Comparison of ENCODE assay signal across 9 cellular contexts in genomic region chr2:180077295-180077906, GRCh38.
DNase-seq lines count a peak whose midpoint lies in the region; ATAC-seq, FAIRE-seq and TF ChIP-seq lines count a peak whose summit lies in the region.
"Had no signal": no experiment of that assay in that cellular context is flagged by ENCODE, and none has a peak within 500 bp of the region (broad histone marks: within the 10 kb centered on the region; RNA-seq: fewer than 3 reads in every experiment).

No MANE protein-coding gene starts in this region.

- H3K36me3 ChIP-seq in bronchial epithelial cell (ENCODE audit: control insufficient read depth, insufficient read depth, low read length) (no peaks in the 10 kb centered on the region), neural progenitor cell (peaks cover 22% of the 10 kb centered on the region)
- H3K36me3 ChIP-seq: BLaER1 treated with 17β-estradiol and CSF1 and Interleukin-3, amounts not matched to agents 10 nM and 100 nM had no signal

- H3K79me2 ChIP-seq in neural progenitor cell (ENCODE audit: low read depth), result no peaks in the 10 kb centered on the region

- H3K27me3 ChIP-seq in bronchial epithelial cell (ENCODE audit: control insufficient read depth, insufficient read depth, low read length) (no peaks in the 10 kb centered on the region), neural progenitor cell (no peaks in the 10 kb centered on the region)
- H3K27me3 ChIP-seq: BLaER1 treated with 17β-estradiol and CSF1 and Interleukin-3, amounts not matched to agents 10 nM and 100 nM had no signal

- H3K9ac ChIP-seq in neural progenitor cell, result no peak overlapping the region
- H3K9ac ChIP-seq: BLaER1 treated with 17β-estradiol and CSF1 and Interleukin-3, amounts not matched to agents 10 nM and 100 nM had no signal

- H3K27me3 Mint-ChIP-seq in neural progenitor cell (ENCODE audit: insufficient read depth, low read depth), result no peaks in the 10 kb centered on the region

- no peaks in the 10 kb centered on the region for H4K20me1 ChIP-seq in neural progenitor cell (ENCODE audit: low read depth)
- H4K20me1 ChIP-seq: BLaER1 treated with 17β-estradiol and CSF1 and Interleukin-3, amounts not matched to agents 10 nM and 100 nM had no signal

- no peak overlapping the region for H3K4me3 Mint-ChIP-seq in neural progenitor cell

- H3K4me3 ChIP-seq in bronchial epithelial cell (ENCODE audit: low read depth, low read length) (no peak overlapping the region), neural progenitor cell (no peak overlapping the region)
- H3K4me3 ChIP-seq: BLaER1 treated with 17β-estradiol and CSF1 and Interleukin-3, amounts not matched to agents 10 nM and 100 nM had no signal

- DNase-seq in NCI-H1092 treated with DMSO at 0.1 percent for 48 hours (lab: John Stamatoyannopoulos, UW), result peak; percentile 7
- DNase-seq in NCI-H1092 (lab: John Stamatoyannopoulos, UW), result no peak
- DNase-seq in M059J (ENCODE audit: low read depth), result peak; percentile 22
- DNase-seq in bronchial epithelial cell (ENCODE audit: low read depth), result peak; percentile 47
- peak; percentile 17 for DNase-seq in neural progenitor cell (ENCODE audit: low spot score)
- DNase-seq in anterior cingulate cortex (lab: John Stamatoyannopoulos, UW), result no peak

- no peak overlapping the region for H3K4me2 ChIP-seq in neural progenitor cell
- H3K4me2 ChIP-seq: BLaER1 treated with 17β-estradiol and CSF1 and Interleukin-3, amounts not matched to agents 10 nM and 100 nM had no signal

- no peak for FAIRE-seq in bronchial epithelial cell (lab: Jason Lieb, UNC)

- H3K36me3 Mint-ChIP-seq in neural progenitor cell, result peaks cover 2% of the 10 kb centered on the region

- H3K4me1 ChIP-seq in neural progenitor cell, result no peaks in the 10 kb centered on the region
- H3K4me1 ChIP-seq: BLaER1 treated with 17β-estradiol and CSF1 and Interleukin-3, amounts not matched to agents 10 nM and 100 nM had no signal

- H3K27ac ChIP-seq in neural progenitor cell, result peak overlapping the region; percentile 2
- H3K27ac ChIP-seq: BLaER1 treated with 17β-estradiol and CSF1 and Interleukin-3, amounts not matched to agents 10 nM and 100 nM had no signal

- H3K9me3 ChIP-seq in neural progenitor cell (ENCODE audit: low read depth), result peaks cover 18% of the 10 kb centered on the region

- TF ChIP-seq CTCF in bronchial epithelial cell (IDR thresholded peaks at IDR 0.05; ENCODE audit: insufficient read depth, low read length, severe bottlenecking) (peak; percentile 51), neural progenitor cell (IDR thresholded peaks at IDR 0.05) (peak; percentile 89)

- peaks cover 16% of the 10 kb centered on the region for H3K9me3 Mint-ChIP-seq in neural progenitor cell

- H2AFZ ChIP-seq in neural progenitor cell (replicated peaks), result peak overlapping the region; percentile 45

- no peaks in the 10 kb centered on the region for H3K4me1 Mint-ChIP-seq in neural progenitor cell

- ATAC-seq in HG02610 (IDR thresholded peaks at IDR 0.05; ENCODE audit: unreplicated experiment) (no peak), GM19452 (IDR thresholded peaks at IDR 0.05; ENCODE audit: unreplicated experiment) (no peak)

- no peak overlapping the region for H3K27ac Mint-ChIP-seq in neural progenitor cell

- H3F3A ChIP-seq in neural progenitor cell (ENCODE audit: low read depth), result no peaks in the 10 kb centered on the region

Comparison
In these comparisons a context has a peak if more than half of its experiments do, and no peak if none do; other contexts are left out.
1. DNase-seq: peak in NCI-H1092 treated with DMSO at 0.1 percent for 48 hours (single experiment), M059J (single experiment), bronchial epithelial cell (single experiment) and neural progenitor cell (single experiment); none in NCI-H1092 (single experiment) and anterior cingulate cortex (0 of 58).